ENCODE assay signal across 5 cellular contexts in the genomic region with DNA sequence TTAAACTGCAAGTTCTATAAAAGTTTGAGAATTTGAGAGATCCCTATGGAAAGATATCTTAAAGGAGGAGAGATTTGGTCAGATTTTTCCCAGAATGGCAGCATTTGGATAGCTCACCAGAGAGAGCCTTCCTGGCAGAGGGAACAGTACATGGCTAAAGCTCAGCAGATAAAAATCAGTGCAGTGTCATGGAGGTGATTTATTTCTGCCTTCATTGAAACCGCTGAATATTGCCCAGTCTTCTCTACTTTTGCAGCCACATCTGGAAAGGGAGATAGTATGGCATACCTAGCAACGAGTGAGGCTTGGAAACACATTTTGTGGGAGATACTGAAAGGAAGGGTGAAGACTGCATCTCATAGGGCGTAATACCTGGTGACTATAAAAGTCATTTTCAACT.
"Had no signal": no experiment of that assay in that cellular context is flagged by ENCODE, and none has a peak within 500 bp of the region (broad histone marks: within the 10 kb centered on the region; RNA-seq: fewer than 3 reads in every experiment).

No MANE protein-coding gene starts in this region.

- H3K27ac ChIP-seq: HL-60 had no signal

- ATAC-seq: HepG2 had no signal

- DNase-seq: IMR-90, KBM-7 had no signal

- FAIRE-seq: HepG2, HTR-8/SVneo had no signal
